Comparison of ENCODE assay signal across 9 cellular contexts in genomic region chr7:29194594-29195417, GRCh38. TPM values are rescaled to one million over a fixed set of nuclear protein-coding genes. Genes with fewer than 3 reads are reported as not detected.
DNase-seq lines count a peak whose midpoint lies in the region; ATAC-seq and TF ChIP-seq lines count a peak whose summit lies in the region.
"Had no signal": no experiment of that assay in that cellular context is flagged by ENCODE, and none has a peak within 500 bp of the region (broad histone marks: within the 10 kb centered on the region; RNA-seq: fewer than 3 reads in every experiment).

Gene CHN2, plus strand, starts transcription at chr7:29194775.

- peak within 1 kb of the TSS; percentile 78 for H3K4me3 Mint-ChIP-seq in activated CD4-positive, alpha-beta T cell treated with anti-CD3 and anti-CD28 coated beads, Interleukin-2, amount 10 ng/mL, durations not matched to agents 7 days and 5 days

- H3K9me3 ChIP-seq in lower lobe of right lung = no peaks in the 10 kb centered on the region

- H3K27ac ChIP-seq in dorsolateral prefrontal cortex (peak within 1 kb of the TSS in 58 of 59 donors; percentile 20 to 97 (median 82)), lower lobe of right lung (peak within 1 kb of the TSS; percentile 39)
- H3K27ac ChIP-seq: C4-2B had no signal

- H3K27me3 Mint-ChIP-seq in activated CD4-positive, alpha-beta T cell treated with anti-CD3 and anti-CD28 coated beads, Interleukin-2, amount 10 ng/mL, durations not matched to agents 7 days and 5 days = peaks cover 71% of the 10 kb centered on the region

- no peaks in the 10 kb centered on the region for H3K36me3 Mint-ChIP-seq in activated CD4-positive, alpha-beta T cell treated with anti-CD3 and anti-CD28 coated beads, Interleukin-2, amount 10 ng/mL, durations not matched to agents 7 days and 5 days (ENCODE audit: low read depth)

- POLR2A ChIA-PET in activated CD4-positive, alpha-beta T cell treated with anti-CD3 and anti-CD28 coated beads, Interleukin-2, amount 10 ng/mL, durations not matched to agents 7 days and 5 days (lab: Charles Lee) = interaction anchor here (0.7 kb wide), 1 partner anchor 54 kb away, joined by 3 read pairs; no protein-coding TSS in a partner anchor

- no peaks in the 10 kb centered on the region for H3K9me3 Mint-ChIP-seq in activated CD4-positive, alpha-beta T cell treated with anti-CD3 and anti-CD28 coated beads, Interleukin-2, amount 10 ng/mL, durations not matched to agents 7 days and 5 days

- H3K36me3 ChIP-seq in lower lobe of right lung = no peaks in the 10 kb centered on the region

- intact Hi-C loops in dorsolateral prefrontal cortex (cut with DNase I) (loop anchor here (2.0 to 10.0 kb wide), 3 partner anchors 80 to 290 kb away; no protein-coding TSS in a partner anchor), lower lobe of right lung (cut with DNase I) (no loop called here)

- H3K4me3 ChIP-seq in dorsolateral prefrontal cortex (peak within 1 kb of the TSS; percentile 48 to 94 (median 80)), lower lobe of right lung (peak within 1 kb of the TSS; percentile 83)

- peak within 1 kb of the TSS; percentile 83 for H3K27ac Mint-ChIP-seq in activated CD4-positive, alpha-beta T cell treated with anti-CD3 and anti-CD28 coated beads, Interleukin-2, amount 10 ng/mL, durations not matched to agents 7 days and 5 days

- H3K4me1 ChIP-seq in lower lobe of right lung = peaks cover 23% of the 10 kb centered on the region

- H3K27me3 ChIP-seq in dorsolateral prefrontal cortex = peaks cover 0 to 15% (median 0%) of the 10 kb centered on the region in 45 donors
- H3K27me3 ChIP-seq in lower lobe of right lung (ENCODE audit: low read depth) = peaks cover 27% of the 10 kb centered on the region

- TF ChIP-seq CTCF in dorsolateral prefrontal cortex (IDR thresholded peaks at IDR 0.05 in 54 of 56, conservative IDR thresholded peaks at IDR 0.05 in 2 of 56; ENCODE audit: low read depth in 1 of 56, partially characterized antibody in 56 of 56) = peak in 16 of 56 donors; percentile 9 to 39 (median 24)
- TF ChIP-seq CTCF in lower lobe of right lung (IDR thresholded peaks at IDR 0.05) = no peak

- CTCF ChIA-PET in activated CD4-positive, alpha-beta T cell treated with anti-CD3 and anti-CD28 coated beads, Interleukin-2, amount 10 ng/mL, durations not matched to agents 7 days and 5 days (lab: Charles Lee) = no interaction called here

- H3K4me1 Mint-ChIP-seq in activated CD4-positive, alpha-beta T cell treated with anti-CD3 and anti-CD28 coated beads, Interleukin-2, amount 10 ng/mL, durations not matched to agents 7 days and 5 days = peaks cover 27% of the 10 kb centered on the region

- ATAC-seq in lower lobe of right lung = peak; percentile 78 to 85
- ATAC-seq in HG02840 (IDR thresholded peaks at IDR 0.05; ENCODE audit: low FRiP score, unreplicated experiment) = no peak

- DNase-seq in NCI-H187 (lab: John Stamatoyannopoulos, UW) (peak; percentile 25 to 28), NCI-H187 treated with DMSO at 0.1 percent for 48 hours (lab: John Stamatoyannopoulos, UW) (no peak), NCI-H2029 treated with DMSO at 0.1 percent for 48 hours (lab: John Stamatoyannopoulos, UW) (peak; percentile 39), dorsolateral prefrontal cortex (peak; percentile 52 to 76 (median 64)), lower lobe of right lung (peak; percentile 76)
- peak; percentile 62 for DNase-seq in activated CD4-positive, alpha-beta T cell treated with anti-CD3 and anti-CD28 coated beads, Interleukin-2, amount 10 ng/mL, durations not matched to agents 7 days and 5 days
- DNase-seq in stimulated activated CD4-positive, alpha-beta T cell treated with anti-CD3 and anti-CD28 coated beads, TNF-alpha, amount 100 ng/mL, for 4 hours (ENCODE audit: low read depth in 3 of 3) = peak in 2 of 3 experiments; percentile 4 to 9

RNA-seq across cellular contexts. Expression of gene CHN2, which starts in this region (rescaled TPM):
- total RNA-seq in activated CD4-positive, alpha-beta T cell treated with anti-CD3 and anti-CD28 coated beads, Interleukin-2, amount 10 ng/mL, durations not matched to agents 7 days and 5 days = 1 to 10 TPM; 2.4 to 3.6 TPM
- total RNA-seq in dorsolateral prefrontal cortex (100 to 1,000 TPM in 5 of 120 experiments, 10 to 100 TPM in 115; 22.0 to 143 (median 61.3) TPM), lower lobe of right lung (14.2 TPM)
